In the genomic region with DNA sequence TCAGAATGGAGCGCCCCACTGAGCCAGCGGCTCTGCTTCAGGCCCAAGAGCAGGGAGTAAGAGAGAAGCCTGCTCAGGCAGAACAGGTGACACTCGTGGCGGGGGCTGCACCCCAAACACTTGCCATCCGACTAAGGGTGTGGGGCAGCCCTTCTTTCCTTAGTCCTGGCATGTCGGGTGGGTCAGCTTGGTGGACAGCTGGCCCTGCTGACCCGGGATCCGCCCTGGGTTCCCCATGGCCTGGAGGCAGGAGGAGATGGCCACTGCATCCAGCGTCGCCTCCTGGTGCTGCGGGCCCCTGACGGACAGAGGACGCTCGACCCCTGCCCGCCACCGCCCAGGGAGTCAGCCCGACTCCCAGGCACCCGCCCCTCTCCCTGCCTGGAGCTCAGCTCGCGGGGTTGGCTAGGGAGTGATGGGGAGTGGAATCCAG, we compare ENCODE assay signal across 1 cellular context.
TF ChIP-seq lines count a peak whose summit lies in the region.

No MANE protein-coding gene starts in this region.

TF ChIP-seq in GM23338, 12 proteins besides CTCF, POLR2A, EP300 and RAD21 (continued from another document):
- no peak for TF ChIP-seq ZNF462 (CRISPR knock-in tag; IDR thresholded peaks at IDR 0.05)
- TF ChIP-seq NANOG (IDR thresholded peaks at IDR 0.05; ENCODE audit: borderline replicate concordance) = no peak
- TF ChIP-seq CREB1 (CRISPR knock-in tag; IDR thresholded peaks at IDR 0.05; ENCODE audit: low read depth) = no peak
- TF ChIP-seq JUNB (IDR thresholded peaks at IDR 0.05; ENCODE audit: unreplicated experiment) = no peak
- no peak for TF ChIP-seq EZH2 (IDR thresholded peaks at IDR 0.05; ENCODE audit: low read depth, unreplicated experiment)
- TF ChIP-seq ZNF331 (CRISPR knock-in tag; IDR thresholded peaks at IDR 0.05; ENCODE audit: low read depth) = no peak
- TF ChIP-seq, protein P1, sequence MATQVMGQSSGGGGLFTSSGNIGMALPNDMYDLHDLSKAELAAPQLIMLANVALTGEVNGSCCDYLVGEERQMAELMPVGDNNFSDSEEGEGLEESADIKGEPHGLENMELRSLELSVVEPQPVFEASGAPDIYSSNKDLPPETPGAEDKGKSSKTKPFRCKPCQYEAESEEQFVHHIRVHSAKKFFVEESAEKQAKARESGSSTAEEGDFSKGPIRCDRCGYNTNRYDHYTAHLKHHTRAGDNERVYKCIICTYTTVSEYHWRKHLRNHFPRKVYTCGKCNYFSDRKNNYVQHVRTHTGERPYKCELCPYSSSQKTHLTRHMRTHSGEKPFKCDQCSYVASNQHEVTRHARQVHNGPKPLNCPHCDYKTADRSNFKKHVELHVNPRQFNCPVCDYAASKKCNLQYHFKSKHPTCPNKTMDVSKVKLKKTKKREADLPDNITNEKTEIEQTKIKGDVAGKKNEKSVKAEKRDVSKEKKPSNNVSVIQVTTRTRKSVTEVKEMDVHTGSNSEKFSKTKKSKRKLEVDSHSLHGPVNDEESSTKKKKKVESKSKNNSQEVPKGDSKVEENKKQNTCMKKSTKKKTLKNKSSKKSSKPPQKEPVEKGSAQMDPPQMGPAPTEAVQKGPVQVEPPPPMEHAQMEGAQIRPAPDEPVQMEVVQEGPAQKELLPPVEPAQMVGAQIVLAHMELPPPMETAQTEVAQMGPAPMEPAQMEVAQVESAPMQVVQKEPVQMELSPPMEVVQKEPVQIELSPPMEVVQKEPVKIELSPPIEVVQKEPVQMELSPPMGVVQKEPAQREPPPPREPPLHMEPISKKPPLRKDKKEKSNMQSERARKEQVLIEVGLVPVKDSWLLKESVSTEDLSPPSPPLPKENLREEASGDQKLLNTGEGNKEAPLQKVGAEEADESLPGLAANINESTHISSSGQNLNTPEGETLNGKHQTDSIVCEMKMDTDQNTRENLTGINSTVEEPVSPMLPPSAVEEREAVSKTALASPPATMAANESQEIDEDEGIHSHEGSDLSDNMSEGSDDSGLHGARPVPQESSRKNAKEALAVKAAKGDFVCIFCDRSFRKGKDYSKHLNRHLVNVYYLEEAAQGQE (IDR thresholded peaks at IDR 0.05; ENCODE audit: unreplicated experiment) = no peak
- TF ChIP-seq STAT1 (IDR thresholded peaks at IDR 0.05; ENCODE audit: unreplicated experiment) = no peak
